26 cellular contexts compared by ENCODE assay signal in genomic region chr4:37759833-37760232, GRCh38.
"Had no signal": no experiment of that assay in that cellular context is flagged by ENCODE, and none has a peak within 500 bp of the region (broad histone marks: within the 10 kb centered on the region; RNA-seq: fewer than 3 reads in every experiment).

No MANE protein-coding gene starts in this region.

- H3K4me3 ChIP-seq: heart right ventricle, hepatocyte, left ventricle myocardium inferior, mucosa of descending colon, right atrium auricular region, skin epidermis, suprapubic skin, thoracic aorta, tibial artery, uterus had no signal

- H3K36me3 Mint-ChIP-seq: memory B cell; naive thymus-derived CD4-positive, alpha-beta T cell; natural killer cell treated with Interleukin-12 subunit alpha and Interleukin-12 subunit beta and Interleukin-15 and Interleukin-18, amount 100 ng/mL, for 72 hours had no signal

- H3K27me3 ChIP-seq: heart right ventricle, hepatocyte, right atrium auricular region, suprapubic skin, uterus had no signal

- H3K36me3 ChIP-seq: heart right ventricle, left ventricle myocardium inferior, right atrium auricular region, suprapubic skin, thoracic aorta, tibial artery, uterus had no signal

- H3K27ac ChIP-seq: hepatocyte, left ventricle myocardium inferior, parathyroid adenoma, right atrium auricular region, thoracic aorta, tibial artery, uterus had no signal

- H3K4me1 ChIP-seq: parathyroid adenoma, uterus had no signal

- H3K9me3 Mint-ChIP-seq: memory B cell; naive thymus-derived CD4-positive, alpha-beta T cell; natural killer cell treated with Interleukin-12 subunit alpha and Interleukin-12 subunit beta and Interleukin-15 and Interleukin-18, amount 100 ng/mL, for 72 hours; stimulated activated naive CD8-positive, alpha-beta T cell treated with anti-CD3 and anti-CD28 coated beads, Interleukin-15, Interleukin-2, amounts not matched to agents 100 ng/mL and 50 ng/mL, for 24 hours had no signal

- H3K27me3 Mint-ChIP-seq: memory B cell; naive thymus-derived CD4-positive, alpha-beta T cell; natural killer cell treated with Interleukin-12 subunit alpha and Interleukin-12 subunit beta and Interleukin-15 and Interleukin-18, amount 100 ng/mL, for 72 hours; stimulated activated naive CD8-positive, alpha-beta T cell treated with anti-CD3 and anti-CD28 coated beads, Interleukin-15, Interleukin-2, amounts not matched to agents 100 ng/mL and 50 ng/mL, for 24 hours had no signal

- H3K27ac Mint-ChIP-seq: memory B cell; naive thymus-derived CD4-positive, alpha-beta T cell; natural killer cell treated with Interleukin-12 subunit alpha and Interleukin-12 subunit beta and Interleukin-15 and Interleukin-18, amount 100 ng/mL, for 72 hours; stimulated activated naive CD8-positive, alpha-beta T cell treated with anti-CD3 and anti-CD28 coated beads, Interleukin-15, Interleukin-2, amounts not matched to agents 100 ng/mL and 50 ng/mL, for 24 hours had no signal

- H3K4me3 Mint-ChIP-seq: memory B cell; naive thymus-derived CD4-positive, alpha-beta T cell; natural killer cell treated with Interleukin-12 subunit alpha and Interleukin-12 subunit beta and Interleukin-15 and Interleukin-18, amount 100 ng/mL, for 72 hours; neural crest cell; stimulated activated naive CD8-positive, alpha-beta T cell treated with anti-CD3 and anti-CD28 coated beads, Interleukin-15, Interleukin-2, amounts not matched to agents 100 ng/mL and 50 ng/mL, for 24 hours had no signal

- H3K4me2 ChIP-seq: hepatocyte had no signal

- ATAC-seq: mucosa of descending colon; naive thymus-derived CD4-positive, alpha-beta T cell; natural killer cell treated with Interleukin-12 subunit alpha and Interleukin-12 subunit beta and Interleukin-15 and Interleukin-18, amount 100 ng/mL, for 72 hours; sciatic nerve had no signal

- H3K9ac ChIP-seq: parathyroid adenoma had no signal

- H3K9me3 ChIP-seq: heart right ventricle, left ventricle myocardium inferior, mucosa of descending colon, right atrium auricular region, suprapubic skin, thoracic aorta, tibial artery, uterus had no signal

- DNase-seq: heart right ventricle; islet precursor cell; left ventricle myocardium inferior; midbrain; mucosa of descending colon; naive thymus-derived CD4-positive, alpha-beta T cell; occipital lobe; stimulated activated CD4-positive, alpha-beta T cell treated with anti-CD3 and anti-CD28 coated beads, Interleukin-12 subunit alpha, Interleukin-12 subunit beta, amount 100 ng/mL, for 4 hours; stimulated activated CD4-positive, alpha-beta T cell treated with anti-CD3 and anti-CD28 coated beads, Interleukin-15, amount 100 ng/mL, for 24 hours; stimulated activated CD4-positive, alpha-beta T cell treated with anti-CD3 and anti-CD28 coated beads, Interleukin-2, amount 100 ng/mL, for 24 hours; stimulated activated CD4-positive, alpha-beta T cell treated with anti-CD3 and anti-CD28 coated beads, Interleukin-4, amount 100 ng/mL, for 1 hour; stimulated activated naive CD4-positive, alpha-beta T cell; tibial artery; trophoblast cell; uterus had no signal
